ENCODE assay signal across 1 cellular context in genomic region chr7:130219086-130219620, GRCh38.
TF ChIP-seq lines count a peak whose summit lies in the region.

No MANE protein-coding gene starts in this region.

TF ChIP-seq in H1, 55 proteins besides CTCF, POLR2A, EP300 and RAD21:
- TF ChIP-seq SIN3A (conservative IDR thresholded peaks at IDR 0.05 in 1 of 2, IDR thresholded peaks at IDR 0.05 in 1 of 2; ENCODE audit: low read depth in 1 of 2, low read length in 2 of 2) (no peak), SP1 (IDR thresholded peaks at IDR 0.05; ENCODE audit: low read depth, low read length) (no peak), TBP (IDR thresholded peaks at IDR 0.05; ENCODE audit: low read depth, low read length) (no peak), JUND (IDR thresholded peaks at IDR 0.05; ENCODE audit: low read length) (no peak), EGR1 (IDR thresholded peaks at IDR 0.05; ENCODE audit: borderline replicate concordance, low read depth, low read length) (no peak), NRF1 (IDR thresholded peaks at IDR 0.05; ENCODE audit: low read depth, low read length) (no peak)
TF ChIP-seq in H1: peak in this region for 0.
